6 cellular contexts compared by ENCODE assay signal in the genomic region with DNA sequence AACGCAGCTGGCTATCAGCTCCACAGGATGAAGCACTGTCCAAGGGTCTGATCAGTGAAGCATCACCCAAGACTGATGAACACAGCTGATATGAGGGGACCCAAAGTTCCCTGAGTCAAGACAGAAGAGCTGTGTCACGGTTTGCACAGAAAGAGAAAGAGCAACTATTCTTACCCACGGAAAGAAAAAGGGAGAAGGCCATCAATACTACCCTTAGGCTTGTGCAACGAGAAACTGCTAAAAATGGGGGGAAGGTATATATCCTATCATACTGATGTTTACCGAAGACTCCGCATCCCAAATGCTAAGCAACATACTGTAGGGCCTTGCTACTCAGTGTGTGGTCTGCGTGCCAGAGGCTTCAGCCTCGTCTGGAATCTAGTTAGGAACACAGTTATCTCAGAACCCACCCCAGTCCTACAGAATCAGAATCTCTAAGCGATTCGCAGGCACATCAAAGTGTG. TPM values are rescaled to one million over a fixed set of nuclear protein-coding genes. Genes with fewer than 3 reads are reported as not detected.
DNase-seq lines count a peak whose midpoint lies in the region; ATAC-seq and TF ChIP-seq lines count a peak whose summit lies in the region.

No MANE protein-coding gene starts in this region.

- peak; percentile 13 for DNase-seq in EL
- no peak for DNase-seq in SK-N-DZ (ENCODE audit: low spot score)
- no peak for DNase-seq in GM19238 (ENCODE audit: insufficient read length, low spot score)

- H3K9me2 ChIP-seq in SU-DHL-6 (replicated peaks; ENCODE audit: insufficient read depth, low read length) = no peaks in the 10 kb centered on the region

- H3K4me3 ChIP-seq in SU-DHL-6 (ENCODE audit: insufficient read depth, low read length, poor library complexity, severe bottlenecking) (peak overlapping the region; percentile 94), iPS-18a (ENCODE audit: low read length) (peak overlapping the region; percentile 85)

- H3K4me2 ChIP-seq in SU-DHL-6 (ENCODE audit: low read depth, low read length, poor library complexity, severe bottlenecking) = peak overlapping the region; percentile 85

- peaks cover 54% of the 10 kb centered on the region for H3K79me2 ChIP-seq in SU-DHL-6 (ENCODE audit: insufficient read depth, low read length)

- no peaks in the 10 kb centered on the region for H3K4me1 ChIP-seq in iPS-18a (ENCODE audit: control insufficient read depth, low read depth, low read length)

- H4K20me1 ChIP-seq in SU-DHL-6 (ENCODE audit: low read depth, low read length) = peaks cover 7% of the 10 kb centered on the region; the same call in 1 of the 2 replicates

- H3K27me3 ChIP-seq in SU-DHL-6 (ENCODE audit: low read length) (no peaks in the 10 kb centered on the region), iPS-18a (ENCODE audit: control insufficient read depth, insufficient read depth, low read length) (no peaks in the 10 kb centered on the region)

- H3K27ac ChIP-seq in SU-DHL-6 (ENCODE audit: low read depth, low read length) (peak overlapping the region; percentile 58), iPS-18a (ENCODE audit: low read length) (peak overlapping the region; percentile 31)

- H3K36me3 ChIP-seq in SU-DHL-6 (ENCODE audit: low read length) (0 out of 2 replicates have a peak, but pooled peaks cover 2% of the 10 kb centered on the region), iPS-18a (ENCODE audit: control insufficient read depth, low read depth, low read length) (no peaks in the 10 kb centered on the region)

- H3K9me3 ChIP-seq in SU-DHL-6 (ENCODE audit: insufficient read depth, low read length) (no peaks in the 10 kb centered on the region), iPS-18a (ENCODE audit: control insufficient read depth, low read depth, low read length) (no peaks in the 10 kb centered on the region)

- H2AFZ ChIP-seq in SU-DHL-6 (ENCODE audit: low read depth, low read length, severe bottlenecking) = peak overlapping the region; percentile 100

- 0 out of 2 replicates have a peak, but pooled peaks cover 3% of the 10 kb centered on the region for H3F3A ChIP-seq in SU-DHL-6 (ENCODE audit: insufficient read depth)

- no peak for TF ChIP-seq CTCF in SU-DHL-6 (IDR thresholded peaks at IDR 0.05; ENCODE audit: insufficient read depth, low read length, poor library complexity, severe bottlenecking)

- H3K9ac ChIP-seq in SU-DHL-6 (ENCODE audit: low read length) = peak overlapping the region; percentile 79
- peak overlapping the region; percentile 80 for H3K9ac ChIP-seq in iPS-18a (ENCODE audit: low read length)

- no peak for ATAC-seq in GM19395 (IDR thresholded peaks at IDR 0.05; ENCODE audit: unreplicated experiment)

RNA-seq across cellular contexts. Expression of a gene that starts 0.7 kb away (rescaled TPM):
- polyA plus RNA-seq in SK-N-DZ (2014; cell fraction: cytosol; rRNA removed) = 29.1 and 34.6 TPM in 2 replicates
- polyA plus RNA-seq in SK-N-DZ (2014; cell fraction: nucleus; rRNA removed) = 17.1 and 19.9 TPM in 2 replicates

RNA-seq across cellular contexts. Expression of a gene that starts 0.7 kb away (rescaled TPM):
- 2.9 and 3.3 TPM in 2 replicates for polyA plus RNA-seq in SK-N-DZ (2014; cell fraction: cytosol; rRNA removed)
- 2.0 and 2.5 TPM in 2 replicates for polyA plus RNA-seq in SK-N-DZ (2014; cell fraction: nucleus; rRNA removed)

RNA-seq across cellular contexts. Expression of a gene that starts 14.3 kb away (rescaled TPM):
- 5.2 and 10.5 TPM in 2 replicates for polyA plus RNA-seq in SK-N-DZ (2014; cell fraction: cytosol; rRNA removed)
- 14.7 and 18.2 TPM in 2 replicates for polyA plus RNA-seq in SK-N-DZ (2014; cell fraction: nucleus; rRNA removed)

RNA-seq across cellular contexts. Expression of a gene that starts 45.5 kb away (rescaled TPM):
- polyA plus RNA-seq in SK-N-DZ (2014; cell fraction: cytosol; rRNA removed) = 47.6 and 91.3 TPM in 2 replicates
- polyA plus RNA-seq in SK-N-DZ (2014; cell fraction: nucleus; rRNA removed) = 59.5 and 66.3 TPM in 2 replicates

RNA-seq across cellular contexts. Expression of a gene that starts 50.3 kb away (rescaled TPM):
- 87.5 and 88.9 TPM in 2 replicates for polyA plus RNA-seq in SK-N-DZ (2014; cell fraction: cytosol; rRNA removed)
- polyA plus RNA-seq in SK-N-DZ (2014; cell fraction: nucleus; rRNA removed) = 119 and 121 TPM in 2 replicates
